In genomic region chr3:59850352-59850870, GRCh38 we compare ENCODE assay signal across 28 cellular contexts.
"Had no signal": no experiment of that assay in that cellular context is flagged by ENCODE, and none has a peak within 500 bp of the region (broad histone marks: within the 10 kb centered on the region; RNA-seq: fewer than 3 reads in every experiment).

No MANE protein-coding gene starts in this region.

- H3K27me3 Mint-ChIP-seq: activated naive CD8-positive, alpha-beta T cell had no signal

- H3K27me3 ChIP-seq: cardiac muscle cell, Peyer's patch had no signal

- H3K4me3 ChIP-seq: cardiac muscle cell, Peyer's patch had no signal

- H3K4me1 ChIP-seq: Peyer's patch had no signal

- H3K27ac ChIP-seq: cardiac muscle cell, Peyer's patch had no signal

- H3K9me3 ChIP-seq: Peyer's patch had no signal

- DNase-seq: activated CD4-positive, alpha-beta T cell treated with anti-CD3 and anti-CD28 coated beads for 4 hours; activated CD4-positive, alpha-beta T cell treated with anti-CD3 and anti-CD28 coated beads, Interleukin-2, amount 50 U/mL, for 4 hours; activated CD8-positive, alpha-beta memory T cell treated with anti-CD3 and anti-CD28 coated beads, Interleukin-2, amount 50 U/mL, for 48 hours; activated CD8-positive, alpha-beta T cell treated with anti-CD3 and anti-CD28 coated beads, Interleukin-2, amount 10 ng/mL, durations not matched to agents 7 days and 5 days; activated effector memory CD4-positive, alpha-beta T cell treated with Interleukin-2 at 50 U/mL for 16 hours; activated naive CD4-positive, alpha-beta T cell; activated T-cell treated with anti-CD3 and anti-CD28 coated beads, Interleukin-2, amount 50 U/mL, for 1 hour; amygdala; cerebellar nuclear complex; Kasumi-1; KBM-7; NCI-H1048; NCI-H1694 treated with DMSO at 0.1 percent for 48 hours; NCI-H2029 treated with DMSO at 0.1 percent for 48 hours; NCI-H2227 treated with DMSO at 0.1 percent for 48 hours; NCI-H446 treated with DMSO at 0.1 percent for 48 hours; NCI-H524 treated with DMSO at 0.1 percent for 48 hours; NK-92 treated with Interleukin-12 subunit alpha and Interleukin-12 subunit beta, amount 100 ng/mL, for 24 hours; Peyer's patch; SHP77 treated with DMSO at 0.1 percent for 48 hours had no signal

- H3K27ac Mint-ChIP-seq: activated CD8-positive, alpha-beta T cell treated with anti-CD3 and anti-CD28 coated beads, Interleukin-2, amount 10 ng/mL, durations not matched to agents 7 days and 5 days; activated naive CD8-positive, alpha-beta T cell; activated T-helper 1 cell treated with anti-CD3 and anti-CD28 coated beads, Interleukin-12 subunit alpha, Interleukin-12 subunit beta, Interleukin-2, Interleukin-4 antibody, amounts not matched to agents 30 ng/mL and 10 ng/mL and 1 ng/mL, durations not matched to agents 14 hours and 24 hours and 36 hours; brain; T-helper 1 cell treated with Interleukin-12 subunit alpha and Interleukin-12 subunit beta and Interleukin-4 antibody, amounts not matched to agents 30 μg/mL and 1 μg/mL, for 36 hours had no signal

- FAIRE-seq: astrocyte, colon had no signal

- H3K9me3 Mint-ChIP-seq: activated T-helper 1 cell treated with anti-CD3 and anti-CD28 coated beads, Interleukin-12 subunit alpha, Interleukin-12 subunit beta, Interleukin-2, Interleukin-4 antibody, amounts not matched to agents 30 ng/mL and 10 ng/mL and 1 ng/mL, durations not matched to agents 14 hours and 24 hours and 36 hours had no signal

- H3K36me3 ChIP-seq: cardiac muscle cell, Peyer's patch had no signal

- H3K4me3 Mint-ChIP-seq: activated CD8-positive, alpha-beta T cell treated with anti-CD3 and anti-CD28 coated beads, Interleukin-2, amount 10 ng/mL, durations not matched to agents 7 days and 5 days; activated naive CD8-positive, alpha-beta T cell; activated T-helper 1 cell treated with anti-CD3 and anti-CD28 coated beads, Interleukin-12 subunit alpha, Interleukin-12 subunit beta, Interleukin-2, Interleukin-4 antibody, amounts not matched to agents 30 ng/mL and 10 ng/mL and 1 ng/mL, durations not matched to agents 14 hours and 24 hours and 36 hours; brain; T-helper 1 cell treated with Interleukin-12 subunit alpha and Interleukin-12 subunit beta and Interleukin-4 antibody, amounts not matched to agents 30 μg/mL and 1 μg/mL, for 36 hours had no signal

- H3K36me3 Mint-ChIP-seq: brain had no signal

- ATAC-seq: activated CD4-positive, CD25-positive, alpha-beta regulatory T cell treated with anti-CD3 and anti-CD28 coated beads, Interleukin-2, amount 50 U/mL, for 24 hours; activated CD8-positive, alpha-beta T cell treated with anti-CD3 and anti-CD28 coated beads, Interleukin-2, amount 10 ng/mL, durations not matched to agents 7 days and 5 days had no signal
